ENCODE assay signal across 19 cellular contexts in genomic region chr17:75891605-75892555, GRCh38. TPM values are rescaled to one million over a fixed set of nuclear protein-coding genes. Genes with fewer than 3 reads are reported as not detected.
DNase-seq lines count a peak whose midpoint lies in the region; ATAC-seq lines count a peak whose summit lies in the region.
"Had no signal": no experiment of that assay in that cellular context is flagged by ENCODE, and none has a peak within 500 bp of the region (broad histone marks: within the 10 kb centered on the region; RNA-seq: fewer than 3 reads in every experiment).

No MANE protein-coding gene starts in this region.

- H3K36me3 Mint-ChIP-seq in activated T-cell treated with anti-CD3 and anti-CD28 coated beads, Interleukin-2, amount 50 U/mL, for 24 hours (ENCODE audit: low read depth): peaks cover 60% of the 10 kb centered on the region
- H3K36me3 Mint-ChIP-seq in stimulated activated naive B cell treated with anti-CD40 and anti-IgM and Interleukin-4, amounts not matched to agents 10 μg/mL and 1 μg/mL and 100 μg/mL, for 72 hours: peaks cover 15 to 32% of the 10 kb centered on the region in 2 donors
- H3K36me3 Mint-ChIP-seq in activated CD4-positive, alpha-beta T cell treated with anti-CD3 and anti-CD28 coated beads, Interleukin-2, amount 10 ng/mL, durations not matched to agents 7 days and 5 days (ENCODE audit: low read depth): peaks cover 6% of the 10 kb centered on the region
- H3K36me3 Mint-ChIP-seq: activated CD4-positive, alpha-beta memory T cell treated with anti-CD3 and anti-CD28 coated beads for 36 hours had no signal

- no peak overlapping the region for H3K4me3 Mint-ChIP-seq in activated T-cell treated with anti-CD3 and anti-CD28 coated beads, Interleukin-2, amount 50 U/mL, for 24 hours
- no peak overlapping the region for H3K4me3 Mint-ChIP-seq in stimulated activated naive B cell treated with anti-CD40 and anti-IgM and Interleukin-4, amounts not matched to agents 10 μg/mL and 1 μg/mL and 100 μg/mL, for 72 hours
- H3K4me3 Mint-ChIP-seq in activated CD4-positive, alpha-beta T cell treated with anti-CD3 and anti-CD28 coated beads, Interleukin-2, amount 10 ng/mL, durations not matched to agents 7 days and 5 days: no peak overlapping the region
- H3K4me3 Mint-ChIP-seq: activated CD4-positive, alpha-beta memory T cell treated with anti-CD3 and anti-CD28 coated beads for 36 hours; T-helper 2 cell treated with Interferon-gamma antibody and Interleukin-4, amounts not matched to agents 5 μg/mL and 100 μg/mL, for 36 hours had no signal

- no peaks in the 10 kb centered on the region for H3K27me3 Mint-ChIP-seq in activated T-cell treated with anti-CD3 and anti-CD28 coated beads, Interleukin-2, amount 50 U/mL, for 24 hours
- H3K27me3 Mint-ChIP-seq in stimulated activated naive B cell treated with anti-CD40 and anti-IgM and Interleukin-4, amounts not matched to agents 10 μg/mL and 1 μg/mL and 100 μg/mL, for 72 hours: no peaks in the 10 kb centered on the region
- no peaks in the 10 kb centered on the region for H3K27me3 Mint-ChIP-seq in activated CD4-positive, alpha-beta T cell treated with anti-CD3 and anti-CD28 coated beads, Interleukin-2, amount 10 ng/mL, durations not matched to agents 7 days and 5 days
- H3K27me3 Mint-ChIP-seq: activated CD4-positive, alpha-beta memory T cell treated with anti-CD3 and anti-CD28 coated beads for 36 hours had no signal

- no peaks in the 10 kb centered on the region for H3K9me3 Mint-ChIP-seq in activated T-cell treated with anti-CD3 and anti-CD28 coated beads, Interleukin-2, amount 50 U/mL, for 24 hours
- no peaks in the 10 kb centered on the region for H3K9me3 Mint-ChIP-seq in stimulated activated naive B cell treated with anti-CD40 and anti-IgM and Interleukin-4, amounts not matched to agents 10 μg/mL and 1 μg/mL and 100 μg/mL, for 72 hours
- H3K9me3 Mint-ChIP-seq in activated CD4-positive, alpha-beta T cell treated with anti-CD3 and anti-CD28 coated beads, Interleukin-2, amount 10 ng/mL, durations not matched to agents 7 days and 5 days: no peaks in the 10 kb centered on the region
- H3K9me3 Mint-ChIP-seq: activated CD4-positive, alpha-beta memory T cell treated with anti-CD3 and anti-CD28 coated beads for 36 hours; T-helper 2 cell treated with Interferon-gamma antibody and Interleukin-4, amounts not matched to agents 5 μg/mL and 100 μg/mL, for 36 hours had no signal

- DNase-seq in activated T-cell treated with anti-CD3 and anti-CD28 coated beads, Interleukin-2, amount 50 U/mL, for 24 hours: no peak
- no peak for DNase-seq in activated T-cell treated with anti-CD3 and anti-CD28 coated beads, Interleukin-2, amount 50 U/mL, for 48 hours
- peak; percentile 71 for DNase-seq in left lobe of liver (ENCODE audit: low spot score)
- no peak for DNase-seq in stimulated activated naive B cell treated with anti-CD40 and anti-IgM and Interleukin-4, amounts not matched to agents 10 μg/mL and 1 μg/mL and 100 μg/mL, for 72 hours
- no peak for DNase-seq in activated CD4-positive, alpha-beta T cell treated with anti-CD3 and anti-CD28 coated beads, Interleukin-2, amount 10 ng/mL, durations not matched to agents 7 days and 5 days
- no peak for DNase-seq in GM03348 (ENCODE audit: low spot score)
- DNase-seq: activated CD4-positive, alpha-beta memory T cell treated with anti-CD3 and anti-CD28 coated beads for 36 hours; activated CD4-positive, CD25-positive, alpha-beta regulatory T cell; activated effector memory CD4-positive, alpha-beta T cell treated with anti-CD3 and anti-CD28 coated beads, Interleukin-2, amount 50 U/mL, for 16 hours; AML-193; colonic mucosa; DMS79; Kasumi-1; kidney glomerular epithelial cell; NCI-H187; NCI-H69; trophoblast cell had no signal

- peak; percentile 51 for ATAC-seq in left lobe of liver
- ATAC-seq in stimulated activated naive B cell treated with anti-CD40 and anti-IgM and Interleukin-4, amounts not matched to agents 10 μg/mL and 1 μg/mL and 100 μg/mL, for 72 hours (replicated peaks): no peak
- ATAC-seq: right cardiac atrium had no signal

- POLR2A ChIA-PET in activated CD4-positive, alpha-beta T cell treated with anti-CD3 and anti-CD28 coated beads, Interleukin-2, amount 10 ng/mL, durations not matched to agents 7 days and 5 days (lab: Charles Lee): no interaction called here

- peaks cover 28% of the 10 kb centered on the region for H3K4me1 Mint-ChIP-seq in activated T-cell treated with anti-CD3 and anti-CD28 coated beads, Interleukin-2, amount 50 U/mL, for 24 hours (ENCODE audit: low read depth)
- H3K4me1 Mint-ChIP-seq in stimulated activated naive B cell treated with anti-CD40 and anti-IgM and Interleukin-4, amounts not matched to agents 10 μg/mL and 1 μg/mL and 100 μg/mL, for 72 hours: peaks cover 25 to 36% of the 10 kb centered on the region in 2 donors
- peaks cover 20% of the 10 kb centered on the region for H3K4me1 Mint-ChIP-seq in activated CD4-positive, alpha-beta T cell treated with anti-CD3 and anti-CD28 coated beads, Interleukin-2, amount 10 ng/mL, durations not matched to agents 7 days and 5 days

- H3K27ac Mint-ChIP-seq in activated T-cell treated with anti-CD3 and anti-CD28 coated beads, Interleukin-2, amount 50 U/mL, for 24 hours: peak overlapping the region; percentile 40
- H3K27ac Mint-ChIP-seq in stimulated activated naive B cell treated with anti-CD40 and anti-IgM and Interleukin-4, amounts not matched to agents 10 μg/mL and 1 μg/mL and 100 μg/mL, for 72 hours: peak overlapping the region; percentile 87
- H3K27ac Mint-ChIP-seq in activated CD4-positive, alpha-beta T cell treated with anti-CD3 and anti-CD28 coated beads, Interleukin-2, amount 10 ng/mL, durations not matched to agents 7 days and 5 days: no peak overlapping the region
- H3K27ac Mint-ChIP-seq: activated CD4-positive, alpha-beta memory T cell treated with anti-CD3 and anti-CD28 coated beads for 36 hours; T-helper 2 cell treated with Interferon-gamma antibody and Interleukin-4, amounts not matched to agents 5 μg/mL and 100 μg/mL, for 36 hours had no signal

- CTCF ChIA-PET in activated CD4-positive, alpha-beta T cell treated with anti-CD3 and anti-CD28 coated beads, Interleukin-2, amount 10 ng/mL, durations not matched to agents 7 days and 5 days (lab: Charles Lee): interaction anchor here (1.0 to 2.3 kb wide), 2 partner anchors 14 to 16 kb away, joined by 3 to 9 read pairs; partner anchors contain the start of gene TRIM47

RNA-seq across cellular contexts. Expression of gene TRIM65, which starts 4.9 kb away (rescaled TPM):
- 9.8 TPM for total RNA-seq in left lobe of liver
- total RNA-seq in activated CD4-positive, alpha-beta T cell treated with anti-CD3 and anti-CD28 coated beads, Interleukin-2, amount 10 ng/mL, durations not matched to agents 7 days and 5 days: 10 to 100 TPM; 26.5 to 28.7 TPM

RNA-seq across cellular contexts. Expression of gene MRPL38, which starts 12.8 kb away (rescaled TPM):
- 82.4 TPM for total RNA-seq in left lobe of liver
- 10 to 100 TPM; 95.9 to 97.5 TPM for total RNA-seq in activated CD4-positive, alpha-beta T cell treated with anti-CD3 and anti-CD28 coated beads, Interleukin-2, amount 10 ng/mL, durations not matched to agents 7 days and 5 days

RNA-seq across cellular contexts. Expression of gene TRIM47, which starts 13.5 kb away (rescaled TPM):
- total RNA-seq in left lobe of liver: 24.3 TPM
- 10 to 100 TPM; 33.9 to 43.4 TPM for total RNA-seq in activated CD4-positive, alpha-beta T cell treated with anti-CD3 and anti-CD28 coated beads, Interleukin-2, amount 10 ng/mL, durations not matched to agents 7 days and 5 days

RNA-seq across cellular contexts. Expression of gene WBP2, which starts 36.7 kb away (rescaled TPM):
- 68.3 TPM for total RNA-seq in left lobe of liver
- total RNA-seq in activated CD4-positive, alpha-beta T cell treated with anti-CD3 and anti-CD28 coated beads, Interleukin-2, amount 10 ng/mL, durations not matched to agents 7 days and 5 days: 10 to 100 TPM; 76.8 to 83.5 TPM

RNA-seq across cellular contexts. Expression of gene UNC13D, which starts 47.7 kb away (rescaled TPM):
- 10.8 TPM for total RNA-seq in left lobe of liver
- 100 to 1,000 TPM; 161 to 182 TPM for total RNA-seq in activated CD4-positive, alpha-beta T cell treated with anti-CD3 and anti-CD28 coated beads, Interleukin-2, amount 10 ng/mL, durations not matched to agents 7 days and 5 days
